1 cellular context compared by ENCODE assay signal in the genomic region with DNA sequence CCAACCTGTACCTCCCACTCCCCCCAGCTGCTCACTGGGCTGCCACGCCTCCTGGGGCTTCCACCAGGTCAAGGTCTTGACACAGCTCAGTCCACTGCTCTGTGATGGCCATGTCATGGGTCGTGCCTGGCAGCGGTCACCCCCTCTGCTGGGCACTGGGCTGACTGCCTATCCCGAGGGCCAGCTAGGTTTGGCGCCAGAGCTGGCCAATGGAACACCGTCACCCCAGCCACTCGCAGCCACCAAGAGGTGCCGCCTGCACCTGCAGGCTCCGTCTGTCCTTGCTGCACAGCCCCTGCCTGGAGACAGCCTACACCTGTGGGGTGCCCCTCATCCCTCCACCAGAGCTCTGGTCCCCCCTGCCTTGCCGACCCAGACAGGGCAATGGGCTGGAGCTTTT.
TF ChIP-seq lines count a peak whose summit lies in the region.

No MANE protein-coding gene starts in this region.

TF ChIP-seq in HepG2, 621 proteins besides CTCF, POLR2A, EP300 and RAD21 (continues in another document):
- TF ChIP-seq KDM2A (CRISPR knock-in tag; IDR thresholded peaks at IDR 0.05; ENCODE audit: borderline replicate concordance, low read depth) (peak; percentile 32; the same call in 1 of the 2 replicates), ZBTB21 (CRISPR knock-in tag; IDR thresholded peaks at IDR 0.05) (no peak), ZNF580 (CRISPR knock-in tag; IDR thresholded peaks at IDR 0.05; ENCODE audit: borderline replicate concordance, low read depth) (no peak), ISX (CRISPR knock-in tag; conservative IDR thresholded peaks at IDR 0.05) (no peak), ZNF546 (CRISPR knock-in tag; conservative IDR thresholded peaks at IDR 0.05) (no peak), EED (CRISPR knock-in tag; IDR thresholded peaks at IDR 0.05) (no peak), ZNF562 (CRISPR knock-in tag; IDR thresholded peaks at IDR 0.05; ENCODE audit: borderline replicate concordance) (no peak), MBD4 (IDR thresholded peaks at IDR 0.05; ENCODE audit: borderline replicate concordance, low read length) (no peak), ZBTB3 (CRISPR knock-in tag; IDR thresholded peaks at IDR 0.05; ENCODE audit: borderline replicate concordance, low read depth) (no peak), ZNF773 (CRISPR knock-in tag; IDR thresholded peaks at IDR 0.05; ENCODE audit: borderline replicate concordance) (no peak), REL (CRISPR knock-in tag; conservative IDR thresholded peaks at IDR 0.05) (no peak), NONO (IDR thresholded peaks at IDR 0.05) (no peak), NONO (CRISPR knock-in tag; conservative IDR thresholded peaks at IDR 0.05) (no peak; the same call in 1 of the 2 replicates), AKNA (CRISPR knock-in tag; IDR thresholded peaks at IDR 0.05; ENCODE audit: borderline replicate concordance) (no peak), MIXL1 (CRISPR knock-in tag; IDR thresholded peaks at IDR 0.05) (no peak), SMC3 (IDR thresholded peaks at IDR 0.05; ENCODE audit: low read length) (peak; percentile 12; the same call in 1 of the 2 replicates), ZMYM2 (CRISPR knock-in tag; IDR thresholded peaks at IDR 0.05) (no peak), RARA (CRISPR knock-in tag; IDR thresholded peaks at IDR 0.05) (peak; percentile 54), HOXA3 (CRISPR knock-in tag; IDR thresholded peaks at IDR 0.05) (no peak; the same call in 1 of the 2 replicates), TBX3 (IDR thresholded peaks at IDR 0.05; ENCODE audit: borderline replicate concordance) (peak; percentile 25; the same call in 1 of the 2 replicates), AGO2 (optimal IDR thresholded peaks at IDR 0.05; ENCODE audit: low read depth, low read length) (peak; percentile 83), ZEB1 (IDR thresholded peaks at IDR 0.05; ENCODE audit: insufficient replicate concordance, low read depth) (no peak), CEBPG (CRISPR knock-in tag; IDR thresholded peaks at IDR 0.05) (no peak), FOXJ3 (CRISPR knock-in tag; IDR thresholded peaks at IDR 0.05; ENCODE audit: borderline replicate concordance) (no peak), ZKSCAN1 (IDR thresholded peaks at IDR 0.05; ENCODE audit: low read length) (no peak), E2F2 (CRISPR knock-in tag; IDR thresholded peaks at IDR 0.05; ENCODE audit: borderline replicate concordance) (no peak), PATZ1 (CRISPR knock-in tag; IDR thresholded peaks at IDR 0.05) (peak; percentile 65), HNRNPLL (IDR thresholded peaks at IDR 0.05; ENCODE audit: low read depth, low read length, poor library complexity, severe bottlenecking) (no peak), ZSCAN20 (CRISPR knock-in tag; IDR thresholded peaks at IDR 0.05; ENCODE audit: borderline replicate concordance) (no peak), PHF5A (CRISPR knock-in tag; IDR thresholded peaks at IDR 0.05; ENCODE audit: low read depth, unreplicated experiment) (no peak), TFAP4 (IDR thresholded peaks at IDR 0.05; ENCODE audit: borderline replicate concordance, low read depth) (no peak; the same call in 1 of the 2 replicates)
- TF ChIP-seq, protein P1, sequence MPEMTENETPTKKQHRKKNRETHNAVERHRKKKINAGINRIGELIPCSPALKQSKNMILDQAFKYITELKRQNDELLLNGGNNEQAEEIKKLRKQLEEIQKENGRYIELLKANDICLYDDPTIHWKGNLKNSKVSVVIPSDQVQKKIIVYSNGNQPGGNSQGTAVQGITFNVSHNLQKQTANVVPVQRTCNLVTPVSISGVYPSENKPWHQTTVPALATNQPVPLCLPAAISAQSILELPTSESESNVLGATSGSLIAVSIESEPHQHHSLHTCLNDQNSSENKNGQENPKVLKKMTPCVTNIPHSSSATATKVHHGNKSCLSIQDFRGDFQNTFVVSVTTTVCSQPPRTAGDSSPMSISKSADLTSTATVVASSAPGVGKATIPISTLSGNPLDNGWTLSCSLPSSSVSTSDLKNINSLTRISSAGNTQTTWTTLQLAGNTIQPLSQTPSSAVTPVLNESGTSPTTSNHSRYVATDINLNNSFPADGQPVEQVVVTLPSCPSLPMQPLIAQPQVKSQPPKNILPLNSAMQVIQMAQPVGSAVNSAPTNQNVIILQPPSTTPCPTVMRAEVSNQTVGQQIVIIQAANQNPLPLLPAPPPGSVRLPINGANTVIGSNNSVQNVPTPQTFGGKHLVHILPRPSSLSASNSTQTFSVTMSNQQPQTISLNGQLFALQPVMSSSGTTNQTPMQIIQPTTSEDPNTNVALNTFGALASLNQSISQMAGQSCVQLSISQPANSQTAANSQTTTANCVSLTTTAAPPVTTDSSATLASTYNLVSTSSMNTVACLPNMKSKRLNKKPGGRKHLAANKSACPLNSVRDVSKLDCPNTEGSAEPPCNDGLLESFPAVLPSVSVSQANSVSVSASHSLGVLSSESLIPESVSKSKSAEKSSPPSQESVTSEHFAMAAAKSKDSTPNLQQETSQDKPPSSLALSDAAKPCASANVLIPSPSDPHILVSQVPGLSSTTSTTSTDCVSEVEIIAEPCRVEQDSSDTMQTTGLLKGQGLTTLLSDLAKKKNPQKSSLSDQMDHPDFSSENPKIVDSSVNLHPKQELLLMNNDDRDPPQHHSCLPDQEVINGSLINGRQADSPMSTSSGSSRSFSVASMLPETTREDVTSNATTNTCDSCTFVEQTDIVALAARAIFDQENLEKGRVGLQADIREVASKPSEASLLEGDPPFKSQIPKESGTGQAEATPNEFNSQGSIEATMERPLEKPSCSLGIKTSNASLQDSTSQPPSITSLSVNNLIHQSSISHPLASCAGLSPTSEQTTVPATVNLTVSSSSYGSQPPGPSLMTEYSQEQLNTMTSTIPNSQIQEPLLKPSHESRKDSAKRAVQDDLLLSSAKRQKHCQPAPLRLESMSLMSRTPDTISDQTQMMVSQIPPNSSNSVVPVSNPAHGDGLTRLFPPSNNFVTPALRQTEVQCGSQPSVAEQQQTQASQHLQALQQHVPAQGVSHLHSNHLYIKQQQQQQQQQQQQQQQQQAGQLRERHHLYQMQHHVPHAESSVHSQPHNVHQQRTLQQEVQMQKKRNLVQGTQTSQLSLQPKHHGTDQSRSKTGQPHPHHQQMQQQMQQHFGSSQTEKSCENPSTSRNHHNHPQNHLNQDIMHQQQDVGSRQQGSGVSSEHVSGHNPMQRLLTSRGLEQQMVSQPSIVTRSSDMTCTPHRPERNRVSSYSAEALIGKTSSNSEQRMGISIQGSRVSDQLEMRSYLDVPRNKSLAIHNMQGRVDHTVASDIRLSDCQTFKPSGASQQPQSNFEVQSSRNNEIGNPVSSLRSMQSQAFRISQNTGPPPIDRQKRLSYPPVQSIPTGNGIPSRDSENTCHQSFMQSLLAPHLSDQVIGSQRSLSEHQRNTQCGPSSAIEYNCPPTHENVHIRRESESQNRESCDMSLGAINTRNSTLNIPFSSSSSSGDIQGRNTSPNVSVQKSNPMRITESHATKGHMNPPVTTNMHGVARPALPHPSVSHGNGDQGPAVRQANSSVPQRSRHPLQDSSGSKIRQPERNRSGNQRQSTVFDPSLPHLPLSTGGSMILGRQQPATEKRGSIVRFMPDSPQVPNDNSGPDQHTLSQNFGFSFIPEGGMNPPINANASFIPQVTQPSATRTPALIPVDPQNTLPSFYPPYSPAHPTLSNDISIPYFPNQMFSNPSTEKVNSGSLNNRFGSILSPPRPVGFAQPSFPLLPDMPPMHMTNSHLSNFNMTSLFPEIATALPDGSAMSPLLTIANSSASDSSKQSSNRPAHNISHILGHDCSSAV (CRISPR knock-in tag; IDR thresholded peaks at IDR 0.05; ENCODE audit: borderline replicate concordance): no peak
- TF ChIP-seq, protein P2, sequence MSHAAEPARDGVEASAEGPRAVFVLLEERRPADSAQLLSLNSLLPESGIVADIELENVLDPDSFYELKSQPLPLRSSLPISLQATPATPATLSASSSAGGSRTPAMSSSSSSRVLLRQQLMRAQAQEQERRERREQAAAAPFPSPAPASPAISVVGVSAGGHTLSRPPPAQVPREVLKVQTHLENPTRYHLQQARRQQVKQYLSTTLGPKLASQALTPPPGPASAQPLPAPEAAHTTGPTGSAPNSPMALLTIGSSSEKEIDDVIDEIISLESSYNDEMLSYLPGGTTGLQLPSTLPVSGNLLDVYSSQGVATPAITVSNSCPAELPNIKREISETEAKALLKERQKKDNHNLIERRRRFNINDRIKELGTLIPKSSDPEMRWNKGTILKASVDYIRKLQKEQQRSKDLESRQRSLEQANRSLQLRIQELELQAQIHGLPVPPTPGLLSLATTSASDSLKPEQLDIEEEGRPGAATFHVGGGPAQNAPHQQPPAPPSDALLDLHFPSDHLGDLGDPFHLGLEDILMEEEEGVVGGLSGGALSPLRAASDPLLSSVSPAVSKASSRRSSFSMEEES (CRISPR knock-in tag; IDR thresholded peaks at IDR 0.05): no peak
- TF ChIP-seq, protein P3, sequence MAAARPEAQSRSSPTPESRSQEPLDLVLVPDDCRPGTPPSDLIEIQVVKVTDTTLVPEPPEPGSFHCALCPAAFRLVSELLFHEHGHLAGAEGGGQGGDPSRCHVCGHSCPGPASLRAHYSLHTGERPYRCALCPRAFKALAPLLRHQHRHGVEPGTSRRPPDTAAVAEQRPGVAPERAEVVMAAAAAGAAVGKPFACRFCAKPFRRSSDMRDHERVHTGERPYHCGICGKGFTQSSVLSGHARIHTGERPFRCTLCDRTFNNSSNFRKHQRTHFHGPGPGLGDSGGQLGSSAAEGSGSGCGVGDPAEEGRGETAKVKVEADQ (CRISPR knock-in tag; IDR thresholded peaks at IDR 0.05; ENCODE audit: borderline replicate concordance): no peak
- TF ChIP-seq, protein P4, sequence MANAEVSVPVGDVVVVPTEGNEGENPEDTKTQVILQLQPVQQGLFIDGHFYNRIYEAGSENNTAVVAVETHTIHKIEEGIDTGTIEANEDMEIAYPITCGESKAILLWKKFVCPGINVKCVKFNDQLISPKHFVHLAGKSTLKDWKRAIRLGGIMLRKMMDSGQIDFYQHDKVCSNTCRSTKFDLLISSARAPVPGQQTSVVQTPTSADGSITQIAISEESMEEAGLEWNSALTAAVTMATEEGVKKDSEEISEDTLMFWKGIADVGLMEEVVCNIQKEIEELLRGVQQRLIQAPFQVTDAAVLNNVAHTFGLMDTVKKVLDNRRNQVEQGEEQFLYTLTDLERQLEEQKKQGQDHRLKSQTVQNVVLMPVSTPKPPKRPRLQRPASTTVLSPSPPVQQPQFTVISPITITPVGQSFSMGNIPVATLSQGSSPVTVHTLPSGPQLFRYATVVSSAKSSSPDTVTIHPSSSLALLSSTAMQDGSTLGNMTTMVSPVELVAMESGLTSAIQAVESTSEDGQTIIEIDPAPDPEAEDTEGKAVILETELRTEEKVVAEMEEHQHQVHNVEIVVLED (CRISPR knock-in tag; IDR thresholded peaks at IDR 0.05; ENCODE audit: borderline replicate concordance): no peak
